ENCODE assay signal across 11 cellular contexts in genomic region chr1:158011714-158012113, GRCh38. TPM values are rescaled to one million over a fixed set of nuclear protein-coding genes. Genes with fewer than 3 reads are reported as not detected.
DNase-seq lines count a peak whose midpoint lies in the region; ATAC-seq and TF ChIP-seq lines count a peak whose summit lies in the region.
"Had no signal": no experiment of that assay in that cellular context is flagged by ENCODE, and none has a peak within 500 bp of the region (broad histone marks: within the 10 kb centered on the region; RNA-seq: fewer than 3 reads in every experiment).

No MANE protein-coding gene starts in this region.

- H3K79me2 ChIP-seq in fibroblast of lung (ENCODE audit: control insufficient read depth, insufficient read depth, low read length) = peaks cover 80% of the 10 kb centered on the region

- no peak for TF ChIP-seq POLR2A in vagina (IDR thresholded peaks at IDR 0.05)

- H3K4me1 ChIP-seq in heart right ventricle = peaks cover 23 to 90% (median 70%) of the 10 kb centered on the region in 9 donors
- H3K4me1 ChIP-seq in fibroblast of lung (ENCODE audit: control insufficient read depth, extremely low read depth, insufficient read depth, low read length) = peaks cover 80% of the 10 kb centered on the region
- peaks cover 59 to 72% of the 10 kb centered on the region in 2 donors for H3K4me1 ChIP-seq in neuronal stem cell (ENCODE audit: control insufficient read depth in 2 of 2, insufficient read depth in 1 of 2, low read depth in 1 of 2, low read length in 2 of 2)
- peaks cover 89% of the 10 kb centered on the region for H3K4me1 ChIP-seq in vagina

- H2BK15ac ChIP-seq in neuronal stem cell (ENCODE audit: low read length) = no peak overlapping the region

- H3K27ac ChIP-seq in heart right ventricle (peak overlapping the region; percentile 73 to 91 (median 85)), fibroblast of lung (ENCODE audit: insufficient read depth, low read length) (peak overlapping the region; percentile 86), neuronal stem cell (replicated peaks; ENCODE audit: low read length) (peak overlapping the region; percentile 63), vagina (peak overlapping the region; percentile 97)
- H3K27ac ChIP-seq: SK-N-MC had no signal

- no peak overlapping the region for H3K23ac ChIP-seq in neuronal stem cell (ENCODE audit: low read depth, low read length, poor library complexity)

- DNase-seq in heart right ventricle (no peak), cardiac septum (ENCODE audit: low spot score) (no peak), fibroblast of lung (ENCODE audit: low read depth in 2 of 2) (peak; percentile 54 to 61), neuronal stem cell (ENCODE audit: low spot score) (no peak), vagina (ENCODE audit: extremely low spot score in 2 of 2) (no peak), DMS53 (lab: John Stamatoyannopoulos, UW) (no peak)
- no peak for DNase-seq in activated CD8-positive, alpha-beta memory T cell treated with anti-CD3 and anti-CD28 coated beads, Interleukin-2, amount 10 ng/mL, durations not matched to agents 7 days and 5 days
- DNase-seq: ACHN, NCI-H226 had no signal

- ATAC-seq in heart right ventricle (peak in 5 of 8 donors; percentile 11 to 39 (median 17)), GM18909 (IDR thresholded peaks at IDR 0.05; ENCODE audit: poor library complexity, unreplicated experiment) (no peak)
- ATAC-seq in activated CD8-positive, alpha-beta memory T cell treated with anti-CD3 and anti-CD28 coated beads, Interleukin-2, amount 10 ng/mL, durations not matched to agents 7 days and 5 days = no peak

- H4K8ac ChIP-seq in neuronal stem cell (ENCODE audit: low read depth, low read length) = no peak overlapping the region

- H2AK5ac ChIP-seq in neuronal stem cell (ENCODE audit: low read depth, low read length) = peak overlapping the region; percentile 47

- H3K4me3 Mint-ChIP-seq in activated CD8-positive, alpha-beta memory T cell treated with anti-CD3 and anti-CD28 coated beads, Interleukin-2, amount 10 ng/mL, durations not matched to agents 7 days and 5 days = no peak overlapping the region

- H3K18ac ChIP-seq in neuronal stem cell (ENCODE audit: low read length) = peak overlapping the region; percentile 71

- H3K4ac ChIP-seq in neuronal stem cell (ENCODE audit: low read length) = no peak overlapping the region

- CTCF ChIA-PET in activated CD8-positive, alpha-beta memory T cell treated with anti-CD3 and anti-CD28 coated beads, Interleukin-2, amount 10 ng/mL, durations not matched to agents 7 days and 5 days (lab: Charles Lee) = interaction anchor here (1.1 to 2.6 kb wide), 2 partner anchors 20 to 112 kb away, joined by 3 to 8 read pairs; no protein-coding TSS in a partner anchor

- H3K4me1 Mint-ChIP-seq in activated CD8-positive, alpha-beta memory T cell treated with anti-CD3 and anti-CD28 coated beads, Interleukin-2, amount 10 ng/mL, durations not matched to agents 7 days and 5 days = no peaks in the 10 kb centered on the region

- H3K36me3 ChIP-seq in heart right ventricle = no peaks in the 10 kb centered on the region
- H3K36me3 ChIP-seq in fibroblast of lung (ENCODE audit: control insufficient read depth, insufficient read depth, low read length) = peaks cover 1% of the 10 kb centered on the region
- H3K36me3 ChIP-seq in neuronal stem cell (replicated peaks in 1 of 2; ENCODE audit: control insufficient read depth in 2 of 2, insufficient read depth in 2 of 2, low read length in 2 of 2) = no peaks in the 10 kb centered on the region
- no peaks in the 10 kb centered on the region for H3K36me3 ChIP-seq in vagina

- H3K9me3 ChIP-seq in heart right ventricle = no peaks in the 10 kb centered on the region
- no peaks in the 10 kb centered on the region for H3K9me3 ChIP-seq in fibroblast of lung (ENCODE audit: control insufficient read depth, insufficient read depth, low read depth, low read length)
- H3K9me3 ChIP-seq in neuronal stem cell (replicated peaks in 1 of 2; ENCODE audit: control insufficient read depth in 2 of 2, insufficient read depth in 1 of 2, low read depth in 1 of 2, low read length in 2 of 2) = no peaks in the 10 kb centered on the region
- no peaks in the 10 kb centered on the region for H3K9me3 ChIP-seq in vagina

- H4K91ac ChIP-seq in neuronal stem cell (ENCODE audit: low read depth, low read length, poor library complexity) = no peak overlapping the region

- peak overlapping the region; percentile 88 for H3K4me2 ChIP-seq in fibroblast of lung (ENCODE audit: extremely low read depth, insufficient read depth, low read length)
- no peak overlapping the region for H3K4me2 ChIP-seq in neuronal stem cell (ENCODE audit: insufficient read depth, low read length, poor library complexity, severe bottlenecking)

- no peaks in the 10 kb centered on the region for H3K27me3 ChIP-seq in heart right ventricle
- no peaks in the 10 kb centered on the region for H3K27me3 ChIP-seq in fibroblast of lung (ENCODE audit: control insufficient read depth, insufficient read depth, low read length)
- no peaks in the 10 kb centered on the region for H3K27me3 ChIP-seq in neuronal stem cell (ENCODE audit: control insufficient read depth in 3 of 3, insufficient read depth in 3 of 3, low read depth in 1 of 3, low read length in 3 of 3)
- H3K27me3 ChIP-seq in vagina = no peaks in the 10 kb centered on the region

- peaks cover 16% of the 10 kb centered on the region for H3K27me3 Mint-ChIP-seq in activated CD8-positive, alpha-beta memory T cell treated with anti-CD3 and anti-CD28 coated beads, Interleukin-2, amount 10 ng/mL, durations not matched to agents 7 days and 5 days

- H2BK120ac ChIP-seq in neuronal stem cell (ENCODE audit: low read depth, low read length) = no peak overlapping the region

- H3K27ac Mint-ChIP-seq in activated CD8-positive, alpha-beta memory T cell treated with anti-CD3 and anti-CD28 coated beads, Interleukin-2, amount 10 ng/mL, durations not matched to agents 7 days and 5 days = no peak overlapping the region

- H3K9me3 Mint-ChIP-seq in activated CD8-positive, alpha-beta memory T cell treated with anti-CD3 and anti-CD28 coated beads, Interleukin-2, amount 10 ng/mL, durations not matched to agents 7 days and 5 days (ENCODE audit: low read depth) = no peaks in the 10 kb centered on the region

- H2BK5ac ChIP-seq in neuronal stem cell (ENCODE audit: low read length) = peak overlapping the region; percentile 4

- no peak overlapping the region for H2BK12ac ChIP-seq in neuronal stem cell (ENCODE audit: low read length)

- H2AFZ ChIP-seq in fibroblast of lung (ENCODE audit: low read length) = no peak overlapping the region
- H2AFZ ChIP-seq in neuronal stem cell (ENCODE audit: low read length) = no peak overlapping the region

- H3K79me1 ChIP-seq in neuronal stem cell (ENCODE audit: low read depth, low read length) = peaks cover 3% of the 10 kb centered on the region

- no peaks in the 10 kb centered on the region for H3K36me3 Mint-ChIP-seq in activated CD8-positive, alpha-beta memory T cell treated with anti-CD3 and anti-CD28 coated beads, Interleukin-2, amount 10 ng/mL, durations not matched to agents 7 days and 5 days

- H3K14ac ChIP-seq in neuronal stem cell (ENCODE audit: low read length) = no peak overlapping the region

- H4K20me1 ChIP-seq in fibroblast of lung (ENCODE audit: control insufficient read depth, extremely low read depth, insufficient read depth, low read length) = no peaks in the 10 kb centered on the region

- 60 to 78% methylated on average over 5 of the region's 5 CpGs for WGBS in heart right ventricle, 2 donors
- no CpG with 5 or more reads among the region's 5 CpGs for WGBS in neuronal stem cell (ENCODE audit: extremely low coverage in 2 of 2, insufficient read length in 2 of 2, insufficient replicate concordance in 1 of 2), 2 donors

- peak overlapping the region in 3 of 10 donors; percentile 1 to 28 (median 17) for H3K4me3 ChIP-seq in heart right ventricle
- H3K4me3 ChIP-seq in fibroblast of lung (replicated peaks in 1 of 4; ENCODE audit: control extremely low read depth in 1 of 4, insufficient read depth in 1 of 4, low read depth in 3 of 4, low read length in 4 of 4) = peak overlapping the region in 1 of 4 experiments; percentile 43
- no peak overlapping the region for H3K4me3 ChIP-seq in neuronal stem cell (ENCODE audit: low read length in 2 of 2)
- peak overlapping the region in 1 of 2 donors; percentile 10 for H3K4me3 ChIP-seq in vagina
- H3K4me3 ChIP-seq: SK-N-MC had no signal

- H3K9ac ChIP-seq in fibroblast of lung (ENCODE audit: insufficient read depth, low read length) (peak overlapping the region; percentile 28), neuronal stem cell (ENCODE audit: low read depth, low read length, poor library complexity) (no peak overlapping the region)

- TF ChIP-seq CTCF in heart right ventricle (IDR thresholded peaks at IDR 0.05) (no peak), fibroblast of lung (conservative IDR thresholded peaks at IDR 0.05 in 1 of 2, IDR thresholded peaks at IDR 0.05 in 1 of 2; ENCODE audit: low read depth in 1 of 2, low read length in 2 of 2) (no peak), vagina (IDR thresholded peaks at IDR 0.05) (no peak)

- intact Hi-C loops in heart right ventricle (cut with DNase I) (loop anchor here in 1 of 10 donors (2.0 kb wide), 1 partner anchor 35 kb away; no protein-coding TSS in a partner anchor), cardiac septum (cut with DNase I) (no loop called here), vagina (cut with DNase I) (no loop called here)

RNA-seq across cellular contexts. Expression of gene KIRREL1, which starts 18.3 kb away (rescaled TPM):
- total RNA-seq in heart right ventricle (10 to 100 TPM in 3 of 10 donors, 1 to 10 TPM in 7; 4.7 to 14.7 (median 7.5) TPM), cardiac septum (10.9 TPM), fibroblast of lung (83.0 and 123 TPM in 2 replicates), vagina (34.9 TPM)
- polyA plus RNA-seq in heart right ventricle (1 to 10 TPM; 4.1 to 4.5 TPM), fibroblast of lung (42.2 and 55.5 TPM in 2 replicates)
- 57.7 and 93.5 TPM in 2 replicates for polyA plus RNA-seq in fibroblast of lung (2012)
- 192 and 249 TPM in 2 replicates for polyA minus RNA-seq in fibroblast of lung (ENCODE audit: low replicate concordance)
- 45.3 TPM for polyA plus RNA-seq in neuronal stem cell (2013, experiment 1 of 2)
- polyA plus RNA-seq in neuronal stem cell (2013, experiment 2 of 2) = 45.3 TPM
- not detected for total RNA-seq in activated CD8-positive, alpha-beta memory T cell treated with anti-CD3 and anti-CD28 coated beads, Interleukin-2, amount 10 ng/mL, durations not matched to agents 7 days and 5 days

Comparison
In these comparisons a context has a peak if more than half of its experiments do, and no peak if none do; other contexts are left out.
1. ATAC-seq: peak in heart right ventricle (5 of 8); none in activated CD8-positive, alpha-beta memory T cell treated with anti-CD3 and anti-CD28 coated beads, Interleukin-2, amount 10 ng/mL, durations not matched to agents 7 days and 5 days (single experiment) and GM18909 (single experiment).
2. DNase-seq: peak in fibroblast of lung (2 of 2); none in heart right ventricle (0 of 2), cardiac septum (single experiment), neuronal stem cell (single experiment), vagina (0 of 2), activated CD8-positive, alpha-beta memory T cell treated with anti-CD3 and anti-CD28 coated beads, Interleukin-2, amount 10 ng/mL, durations not matched to agents 7 days and 5 days (single experiment) and DMS53 (single experiment).
3. RNA of gene KIRREL1, which starts 18.3 kb away (total RNA-seq): 83.0 to 123 TPM in fibroblast of lung, 34.9 TPM in vagina (single experiment), 10.9 TPM in cardiac septum (single experiment) and 4.7 to 14.7 TPM in heart right ventricle; not detected in activated CD8-positive, alpha-beta memory T cell treated with anti-CD3 and anti-CD28 coated beads, Interleukin-2, amount 10 ng/mL, durations not matched to agents 7 days and 5 days; every median in the first group is over 4 times any median in the second.
4. Peak in every context shown above with its lines, with median percentiles within 50 percentile points of each other: H3K27ac ChIP-seq.